Comparison of ENCODE assay signal across 7 cellular contexts in genomic region chr7:25849361-25850184, GRCh38.
DNase-seq lines count a peak whose midpoint lies in the region; ATAC-seq and FAIRE-seq lines count a peak whose summit lies in the region.

No MANE protein-coding gene starts in this region.

- H3K27ac Mint-ChIP-seq in activated CD4-positive, alpha-beta T cell treated with anti-CD3 and anti-CD28 coated beads for 36 hours: no peak overlapping the region
- H3K27ac Mint-ChIP-seq in activated T-cell treated with anti-CD3 and anti-CD28 coated beads, Interleukin-2, amount 50 U/mL, for 24 hours: no peak overlapping the region

- POLR2A ChIA-PET in activated CD4-positive, alpha-beta T cell treated with anti-CD3 and anti-CD28 coated beads for 36 hours (lab: Charles Lee): interaction anchor here (0.5 to 0.7 kb wide), 3 partner anchors 54 to 1959 kb away, joined by 3 to 6 read pairs (median 5); no protein-coding TSS in a partner anchor

- no peaks in the 10 kb centered on the region for H3K36me3 Mint-ChIP-seq in activated CD4-positive, alpha-beta T cell treated with anti-CD3 and anti-CD28 coated beads for 36 hours (ENCODE audit: low read depth)
- no peaks in the 10 kb centered on the region for H3K36me3 Mint-ChIP-seq in activated T-cell treated with anti-CD3 and anti-CD28 coated beads, Interleukin-2, amount 50 U/mL, for 24 hours (ENCODE audit: low read depth)
- no peaks in the 10 kb centered on the region for H3K36me3 Mint-ChIP-seq in activated T-cell treated with anti-CD3 and anti-CD28 coated beads, Interleukin-2, amount 50 U/mL, for 4 hours (ENCODE audit: insufficient read depth)

- H3K9me3 Mint-ChIP-seq in activated CD4-positive, alpha-beta T cell treated with anti-CD3 and anti-CD28 coated beads for 36 hours (ENCODE audit: low read depth): no peaks in the 10 kb centered on the region
- H3K9me3 Mint-ChIP-seq in activated T-cell treated with anti-CD3 and anti-CD28 coated beads, Interleukin-2, amount 50 U/mL, for 24 hours: no peaks in the 10 kb centered on the region
- H3K9me3 Mint-ChIP-seq in activated T-cell treated with anti-CD3 and anti-CD28 coated beads, Interleukin-2, amount 50 U/mL, for 4 hours: no peaks in the 10 kb centered on the region

- H3K27ac ChIP-seq in mucosa of rectum (ENCODE audit: low read depth in 2 of 2, low read length in 2 of 2): peak overlapping the region; percentile 11 to 61

- no peak overlapping the region for H3K9ac ChIP-seq in mucosa of rectum (ENCODE audit: low read depth in 1 of 2, low read length in 2 of 2)

- no peak for ATAC-seq in activated CD4-positive, alpha-beta T cell treated with anti-CD3 and anti-CD28 coated beads for 36 hours
- no peak for ATAC-seq in activated T-cell treated with anti-CD3 and anti-CD28 coated beads, Interleukin-2, amount 50 U/mL, for 4 hours

- peaks cover 13 to 17% of the 10 kb centered on the region in 2 donors for H3K4me1 ChIP-seq in mucosa of rectum (ENCODE audit: control insufficient read depth in 2 of 2, insufficient read depth in 2 of 2, low read length in 2 of 2)

- no peaks in the 10 kb centered on the region for H3K9me3 ChIP-seq in mucosa of rectum (ENCODE audit: control insufficient read depth in 2 of 2, low read length in 2 of 2)

- CTCF ChIA-PET in activated CD4-positive, alpha-beta T cell treated with anti-CD3 and anti-CD28 coated beads for 36 hours (lab: Charles Lee): interaction anchor here (1.3 to 3.7 kb wide), 2 partner anchors 34 to 284 kb away, joined by 4 to 15 read pairs; no protein-coding TSS in a partner anchor

- H3K4me3 Mint-ChIP-seq in activated CD4-positive, alpha-beta T cell treated with anti-CD3 and anti-CD28 coated beads for 36 hours: no peak overlapping the region
- no peak overlapping the region for H3K4me3 Mint-ChIP-seq in activated T-cell treated with anti-CD3 and anti-CD28 coated beads, Interleukin-2, amount 50 U/mL, for 24 hours
- no peak overlapping the region for H3K4me3 Mint-ChIP-seq in activated T-cell treated with anti-CD3 and anti-CD28 coated beads, Interleukin-2, amount 50 U/mL, for 4 hours

- intact Hi-C loops in activated CD4-positive, alpha-beta T cell treated with anti-CD3 and anti-CD28 coated beads for 36 hours (cut with DNase I, micrococcal nuclease): loop anchor here (5.0 to 10.0 kb wide), 5 partner anchors 122 to 1015 kb away; partner anchors contain the start of genes CYCS (in 1 of the 2) and SKAP2 (in 1 of the 2)

- peaks cover 13% of the 10 kb centered on the region for H3K4me1 Mint-ChIP-seq in activated CD4-positive, alpha-beta T cell treated with anti-CD3 and anti-CD28 coated beads for 36 hours
- H3K4me1 Mint-ChIP-seq in activated T-cell treated with anti-CD3 and anti-CD28 coated beads, Interleukin-2, amount 50 U/mL, for 24 hours (ENCODE audit: low read depth): peaks cover 19% of the 10 kb centered on the region
- peaks cover 12% of the 10 kb centered on the region for H3K4me1 Mint-ChIP-seq in activated T-cell treated with anti-CD3 and anti-CD28 coated beads, Interleukin-2, amount 50 U/mL, for 4 hours (ENCODE audit: low read depth)

- no peaks in the 10 kb centered on the region for H3K36me3 ChIP-seq in mucosa of rectum (ENCODE audit: control insufficient read depth in 2 of 2, insufficient read depth in 2 of 2, low read length in 2 of 2)

- H3K4me3 ChIP-seq in mucosa of rectum (ENCODE audit: low read length in 2 of 2): no peak overlapping the region

- FAIRE-seq in urothelium cell line (lab: Jason Lieb, UNC): peak; percentile 95

- peaks cover 2 to 6% of the 10 kb centered on the region in 2 donors for H3K27me3 ChIP-seq in mucosa of rectum (ENCODE audit: control insufficient read depth in 2 of 2, insufficient read depth in 2 of 2, low read length in 2 of 2)

- DNase-seq in NCI-H69 (lab: John Stamatoyannopoulos, UW) (peak; percentile 18), epidermal melanocyte (ENCODE audit: insufficient read length, low spot score) (peak; percentile 69), urothelium cell line (ENCODE audit: low spot score) (peak; percentile 63)
- DNase-seq in activated CD4-positive, alpha-beta T cell treated with anti-CD3 and anti-CD28 coated beads for 36 hours: no peak
- no peak for DNase-seq in activated T-cell treated with anti-CD3 and anti-CD28 coated beads, Interleukin-2, amount 50 U/mL, for 24 hours
- DNase-seq in activated T-cell treated with anti-CD3 and anti-CD28 coated beads, Interleukin-2, amount 50 U/mL, for 4 hours: no peak

- peaks cover 44% of the 10 kb centered on the region for H3K27me3 Mint-ChIP-seq in activated CD4-positive, alpha-beta T cell treated with anti-CD3 and anti-CD28 coated beads for 36 hours
- peaks cover 60% of the 10 kb centered on the region for H3K27me3 Mint-ChIP-seq in activated T-cell treated with anti-CD3 and anti-CD28 coated beads, Interleukin-2, amount 50 U/mL, for 24 hours
- H3K27me3 Mint-ChIP-seq in activated T-cell treated with anti-CD3 and anti-CD28 coated beads, Interleukin-2, amount 50 U/mL, for 4 hours (ENCODE audit: low read depth): peaks cover 56% of the 10 kb centered on the region

Comparison
In these comparisons a context has a peak if more than half of its experiments do, and no peak if none do; other contexts are left out.
1. DNase-seq: peak in NCI-H69 (single experiment), epidermal melanocyte (single experiment) and urothelium cell line (single experiment); none in activated CD4-positive, alpha-beta T cell treated with anti-CD3 and anti-CD28 coated beads for 36 hours (single experiment), activated T-cell treated with anti-CD3 and anti-CD28 coated beads, Interleukin-2, amount 50 U/mL, for 24 hours (single experiment) and activated T-cell treated with anti-CD3 and anti-CD28 coated beads, Interleukin-2, amount 50 U/mL, for 4 hours (single experiment).